ENCODE assay signal across 1 cellular context in the genomic region with DNA sequence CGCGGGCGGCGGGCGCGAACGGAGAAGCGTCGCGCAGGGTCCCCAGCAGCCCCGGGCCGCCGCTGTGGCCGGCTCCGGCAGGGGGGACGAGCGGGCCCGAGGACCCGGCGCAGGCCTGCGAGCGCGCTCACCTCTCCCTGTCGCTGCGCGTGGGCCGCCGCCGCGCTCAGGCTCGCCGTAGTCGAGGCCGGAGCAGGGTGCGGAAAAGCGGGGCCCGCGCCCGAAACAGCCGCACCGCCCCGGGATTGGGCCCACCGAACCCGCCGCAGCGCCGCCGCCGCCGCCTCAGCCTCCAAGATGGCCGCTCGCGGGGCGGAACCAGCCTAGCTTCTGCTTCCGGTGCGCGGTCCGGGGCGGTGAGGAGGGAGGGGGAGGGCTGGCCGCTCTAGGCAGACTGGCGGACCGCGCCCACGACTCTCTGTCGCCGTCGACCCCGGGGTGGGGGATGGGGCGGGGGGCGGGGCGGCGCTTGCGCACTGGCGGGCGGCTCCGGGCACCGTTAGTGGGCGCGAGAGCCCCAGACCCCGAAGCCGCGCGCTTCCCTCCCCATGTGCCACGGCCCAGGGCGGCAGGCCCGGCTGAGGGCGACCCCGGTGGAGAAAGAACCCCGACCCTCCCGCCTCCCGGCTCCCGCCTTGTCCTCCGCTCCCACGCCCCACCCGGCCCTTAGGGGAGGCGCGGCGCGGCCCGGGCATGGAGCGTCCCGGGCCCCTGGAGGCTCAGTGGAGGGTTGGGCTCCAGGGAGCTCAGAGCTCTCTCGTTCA.
TF ChIP-seq lines count a peak whose summit lies in the region.

Gene UBE2J2 (minus strand): TSS at position 320 of the 764 bp plus-strand sequence. CDS start 5,862 bp downstream, outside the sequence.

TF ChIP-seq in K562, 482 proteins besides CTCF, POLR2A, EP300 and RAD21 (continued from another document and continues in another):
- TF ChIP-seq, protein P1, sequence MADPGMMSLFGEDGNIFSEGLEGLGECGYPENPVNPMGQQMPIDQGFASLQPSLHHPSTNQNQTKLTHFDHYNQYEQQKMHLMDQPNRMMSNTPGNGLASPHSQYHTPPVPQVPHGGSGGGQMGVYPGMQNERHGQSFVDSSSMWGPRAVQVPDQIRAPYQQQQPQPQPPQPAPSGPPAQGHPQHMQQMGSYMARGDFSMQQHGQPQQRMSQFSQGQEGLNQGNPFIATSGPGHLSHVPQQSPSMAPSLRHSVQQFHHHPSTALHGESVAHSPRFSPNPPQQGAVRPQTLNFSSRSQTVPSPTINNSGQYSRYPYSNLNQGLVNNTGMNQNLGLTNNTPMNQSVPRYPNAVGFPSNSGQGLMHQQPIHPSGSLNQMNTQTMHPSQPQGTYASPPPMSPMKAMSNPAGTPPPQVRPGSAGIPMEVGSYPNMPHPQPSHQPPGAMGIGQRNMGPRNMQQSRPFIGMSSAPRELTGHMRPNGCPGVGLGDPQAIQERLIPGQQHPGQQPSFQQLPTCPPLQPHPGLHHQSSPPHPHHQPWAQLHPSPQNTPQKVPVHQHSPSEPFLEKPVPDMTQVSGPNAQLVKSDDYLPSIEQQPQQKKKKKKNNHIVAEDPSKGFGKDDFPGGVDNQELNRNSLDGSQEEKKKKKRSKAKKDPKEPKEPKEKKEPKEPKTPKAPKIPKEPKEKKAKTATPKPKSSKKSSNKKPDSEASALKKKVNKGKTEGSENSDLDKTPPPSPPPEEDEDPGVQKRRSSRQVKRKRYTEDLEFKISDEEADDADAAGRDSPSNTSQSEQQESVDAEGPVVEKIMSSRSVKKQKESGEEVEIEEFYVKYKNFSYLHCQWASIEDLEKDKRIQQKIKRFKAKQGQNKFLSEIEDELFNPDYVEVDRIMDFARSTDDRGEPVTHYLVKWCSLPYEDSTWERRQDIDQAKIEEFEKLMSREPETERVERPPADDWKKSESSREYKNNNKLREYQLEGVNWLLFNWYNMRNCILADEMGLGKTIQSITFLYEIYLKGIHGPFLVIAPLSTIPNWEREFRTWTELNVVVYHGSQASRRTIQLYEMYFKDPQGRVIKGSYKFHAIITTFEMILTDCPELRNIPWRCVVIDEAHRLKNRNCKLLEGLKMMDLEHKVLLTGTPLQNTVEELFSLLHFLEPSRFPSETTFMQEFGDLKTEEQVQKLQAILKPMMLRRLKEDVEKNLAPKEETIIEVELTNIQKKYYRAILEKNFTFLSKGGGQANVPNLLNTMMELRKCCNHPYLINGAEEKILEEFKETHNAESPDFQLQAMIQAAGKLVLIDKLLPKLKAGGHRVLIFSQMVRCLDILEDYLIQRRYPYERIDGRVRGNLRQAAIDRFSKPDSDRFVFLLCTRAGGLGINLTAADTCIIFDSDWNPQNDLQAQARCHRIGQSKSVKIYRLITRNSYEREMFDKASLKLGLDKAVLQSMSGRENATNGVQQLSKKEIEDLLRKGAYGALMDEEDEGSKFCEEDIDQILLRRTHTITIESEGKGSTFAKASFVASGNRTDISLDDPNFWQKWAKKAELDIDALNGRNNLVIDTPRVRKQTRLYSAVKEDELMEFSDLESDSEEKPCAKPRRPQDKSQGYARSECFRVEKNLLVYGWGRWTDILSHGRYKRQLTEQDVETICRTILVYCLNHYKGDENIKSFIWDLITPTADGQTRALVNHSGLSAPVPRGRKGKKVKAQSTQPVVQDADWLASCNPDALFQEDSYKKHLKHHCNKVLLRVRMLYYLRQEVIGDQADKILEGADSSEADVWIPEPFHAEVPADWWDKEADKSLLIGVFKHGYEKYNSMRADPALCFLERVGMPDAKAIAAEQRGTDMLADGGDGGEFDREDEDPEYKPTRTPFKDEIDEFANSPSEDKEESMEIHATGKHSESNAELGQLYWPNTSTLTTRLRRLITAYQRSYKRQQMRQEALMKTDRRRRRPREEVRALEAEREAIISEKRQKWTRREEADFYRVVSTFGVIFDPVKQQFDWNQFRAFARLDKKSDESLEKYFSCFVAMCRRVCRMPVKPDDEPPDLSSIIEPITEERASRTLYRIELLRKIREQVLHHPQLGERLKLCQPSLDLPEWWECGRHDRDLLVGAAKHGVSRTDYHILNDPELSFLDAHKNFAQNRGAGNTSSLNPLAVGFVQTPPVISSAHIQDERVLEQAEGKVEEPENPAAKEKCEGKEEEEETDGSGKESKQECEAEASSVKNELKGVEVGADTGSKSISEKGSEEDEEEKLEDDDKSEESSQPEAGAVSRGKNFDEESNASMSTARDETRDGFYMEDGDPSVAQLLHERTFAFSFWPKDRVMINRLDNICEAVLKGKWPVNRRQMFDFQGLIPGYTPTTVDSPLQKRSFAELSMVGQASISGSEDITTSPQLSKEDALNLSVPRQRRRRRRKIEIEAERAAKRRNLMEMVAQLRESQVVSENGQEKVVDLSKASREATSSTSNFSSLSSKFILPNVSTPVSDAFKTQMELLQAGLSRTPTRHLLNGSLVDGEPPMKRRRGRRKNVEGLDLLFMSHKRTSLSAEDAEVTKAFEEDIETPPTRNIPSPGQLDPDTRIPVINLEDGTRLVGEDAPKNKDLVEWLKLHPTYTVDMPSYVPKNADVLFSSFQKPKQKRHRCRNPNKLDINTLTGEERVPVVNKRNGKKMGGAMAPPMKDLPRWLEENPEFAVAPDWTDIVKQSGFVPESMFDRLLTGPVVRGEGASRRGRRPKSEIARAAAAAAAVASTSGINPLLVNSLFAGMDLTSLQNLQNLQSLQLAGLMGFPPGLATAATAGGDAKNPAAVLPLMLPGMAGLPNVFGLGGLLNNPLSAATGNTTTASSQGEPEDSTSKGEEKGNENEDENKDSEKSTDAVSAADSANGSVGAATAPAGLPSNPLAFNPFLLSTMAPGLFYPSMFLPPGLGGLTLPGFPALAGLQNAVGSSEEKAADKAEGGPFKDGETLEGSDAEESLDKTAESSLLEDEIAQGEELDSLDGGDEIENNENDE (IDR thresholded peaks at IDR 0.05; ENCODE audit: low read depth, low read length) = no peak
- TF ChIP-seq ZC3H11A (IDR thresholded peaks at IDR 0.05; ENCODE audit: low read depth, low read length) = no peak
- TF ChIP-seq, protein P2, sequence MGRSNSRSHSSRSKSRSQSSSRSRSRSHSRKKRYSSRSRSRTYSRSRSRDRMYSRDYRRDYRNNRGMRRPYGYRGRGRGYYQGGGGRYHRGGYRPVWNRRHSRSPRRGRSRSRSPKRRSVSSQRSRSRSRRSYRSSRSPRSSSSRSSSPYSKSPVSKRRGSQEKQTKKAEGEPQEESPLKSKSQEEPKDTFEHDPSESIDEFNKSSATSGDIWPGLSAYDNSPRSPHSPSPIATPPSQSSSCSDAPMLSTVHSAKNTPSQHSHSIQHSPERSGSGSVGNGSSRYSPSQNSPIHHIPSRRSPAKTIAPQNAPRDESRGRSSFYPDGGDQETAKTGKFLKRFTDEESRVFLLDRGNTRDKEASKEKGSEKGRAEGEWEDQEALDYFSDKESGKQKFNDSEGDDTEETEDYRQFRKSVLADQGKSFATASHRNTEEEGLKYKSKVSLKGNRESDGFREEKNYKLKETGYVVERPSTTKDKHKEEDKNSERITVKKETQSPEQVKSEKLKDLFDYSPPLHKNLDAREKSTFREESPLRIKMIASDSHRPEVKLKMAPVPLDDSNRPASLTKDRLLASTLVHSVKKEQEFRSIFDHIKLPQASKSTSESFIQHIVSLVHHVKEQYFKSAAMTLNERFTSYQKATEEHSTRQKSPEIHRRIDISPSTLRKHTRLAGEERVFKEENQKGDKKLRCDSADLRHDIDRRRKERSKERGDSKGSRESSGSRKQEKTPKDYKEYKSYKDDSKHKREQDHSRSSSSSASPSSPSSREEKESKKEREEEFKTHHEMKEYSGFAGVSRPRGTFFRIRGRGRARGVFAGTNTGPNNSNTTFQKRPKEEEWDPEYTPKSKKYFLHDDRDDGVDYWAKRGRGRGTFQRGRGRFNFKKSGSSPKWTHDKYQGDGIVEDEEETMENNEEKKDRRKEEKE (IDR thresholded peaks at IDR 0.05; ENCODE audit: borderline replicate concordance in 1 of 2, control insufficient read depth in 1 of 2, low read depth in 2 of 2, low read length in 1 of 2) = 0 out of 4 replicates have a peak, but pooled peaks of 1 of the 2 experiments have one; percentile 33
- TF ChIP-seq ZNF408 (CRISPR knock-in tag; IDR thresholded peaks at IDR 0.05; ENCODE audit: low read depth) = no peak
- TF ChIP-seq NFXL1 (CRISPR knock-in tag; IDR thresholded peaks at IDR 0.05) = no peak
- TF ChIP-seq, protein P3, sequence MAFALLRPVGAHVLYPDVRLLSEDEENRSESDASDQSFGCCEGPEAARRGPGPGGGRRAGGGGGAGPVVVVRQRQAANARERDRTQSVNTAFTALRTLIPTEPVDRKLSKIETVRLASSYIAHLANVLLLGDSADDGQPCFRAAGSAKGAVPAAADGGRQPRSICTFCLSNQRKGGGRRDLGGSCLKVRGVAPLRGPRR (CRISPR knock-in tag; IDR thresholded peaks at IDR 0.05) = no peak
- TF ChIP-seq HNRNPUL1 (IDR thresholded peaks at IDR 0.05; ENCODE audit: low read length) = no peak
- TF ChIP-seq ZNF778 (CRISPR knock-in tag; IDR thresholded peaks at IDR 0.05) = no peak
- TF ChIP-seq, protein P4, sequence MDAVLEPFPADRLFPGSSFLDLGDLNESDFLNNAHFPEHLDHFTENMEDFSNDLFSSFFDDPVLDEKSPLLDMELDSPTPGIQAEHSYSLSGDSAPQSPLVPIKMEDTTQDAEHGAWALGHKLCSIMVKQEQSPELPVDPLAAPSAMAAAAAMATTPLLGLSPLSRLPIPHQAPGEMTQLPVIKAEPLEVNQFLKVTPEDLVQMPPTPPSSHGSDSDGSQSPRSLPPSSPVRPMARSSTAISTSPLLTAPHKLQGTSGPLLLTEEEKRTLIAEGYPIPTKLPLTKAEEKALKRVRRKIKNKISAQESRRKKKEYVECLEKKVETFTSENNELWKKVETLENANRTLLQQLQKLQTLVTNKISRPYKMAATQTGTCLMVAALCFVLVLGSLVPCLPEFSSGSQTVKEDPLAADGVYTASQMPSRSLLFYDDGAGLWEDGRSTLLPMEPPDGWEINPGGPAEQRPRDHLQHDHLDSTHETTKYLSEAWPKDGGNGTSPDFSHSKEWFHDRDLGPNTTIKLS (IDR thresholded peaks at IDR 0.05; ENCODE audit: borderline replicate concordance, low read depth) = peak; percentile 80; the same call in 1 of the 2 replicates
- no peak for TF ChIP-seq DNMT1 (IDR thresholded peaks at IDR 0.05)
- TF ChIP-seq ZNF224 (CRISPR knock-in tag; IDR thresholded peaks at IDR 0.05) = no peak
- TF ChIP-seq SLC30A9 (CRISPR knock-in tag; IDR thresholded peaks at IDR 0.05) = no peak
- TF ChIP-seq ARNT (IDR thresholded peaks at IDR 0.05) = no peak
- no peak for TF ChIP-seq PTTG1 (tag; IDR thresholded peaks at IDR 0.05; ENCODE audit: low read depth)
- no peak for TF ChIP-seq CSDE1 (IDR thresholded peaks at IDR 0.05)
- TF ChIP-seq NCOR1 (IDR thresholded peaks at IDR 0.05) = no peak
- TF ChIP-seq TSC22D4 (tag; IDR thresholded peaks at IDR 0.05) = no peak
- no peak for TF ChIP-seq PCBP2 (IDR thresholded peaks at IDR 0.05; ENCODE audit: low read depth, low read length, poor library complexity, severe bottlenecking)
- no peak for TF ChIP-seq NFATC3 (IDR thresholded peaks at IDR 0.05)
- TF ChIP-seq ZNF431 (CRISPR knock-in tag; IDR thresholded peaks at IDR 0.05) = 0 out of 2 replicates have a peak, but pooled peaks have one; percentile 8
- no peak for TF ChIP-seq CBX3 (IDR thresholded peaks at IDR 0.05; ENCODE audit: borderline replicate concordance in 1 of 2, low read length in 2 of 2)
- no peak for TF ChIP-seq TAF7 (tag; IDR thresholded peaks at IDR 0.05)
- no peak for TF ChIP-seq PTRF (tag; IDR thresholded peaks at IDR 0.05)
- peak in 1 of 2 experiments; percentile 77; a peak in 3 of 4 replicates for TF ChIP-seq TEAD1 (CRISPR knock-in tag; IDR thresholded peaks at IDR 0.05)
- no peak for TF ChIP-seq MXI1 (IDR thresholded peaks at IDR 0.05; ENCODE audit: low read depth, low read length)
- TF ChIP-seq GABPB2 (CRISPR knock-in tag; conservative IDR thresholded peaks at IDR 0.05) = no peak
- TF ChIP-seq, protein P5, sequence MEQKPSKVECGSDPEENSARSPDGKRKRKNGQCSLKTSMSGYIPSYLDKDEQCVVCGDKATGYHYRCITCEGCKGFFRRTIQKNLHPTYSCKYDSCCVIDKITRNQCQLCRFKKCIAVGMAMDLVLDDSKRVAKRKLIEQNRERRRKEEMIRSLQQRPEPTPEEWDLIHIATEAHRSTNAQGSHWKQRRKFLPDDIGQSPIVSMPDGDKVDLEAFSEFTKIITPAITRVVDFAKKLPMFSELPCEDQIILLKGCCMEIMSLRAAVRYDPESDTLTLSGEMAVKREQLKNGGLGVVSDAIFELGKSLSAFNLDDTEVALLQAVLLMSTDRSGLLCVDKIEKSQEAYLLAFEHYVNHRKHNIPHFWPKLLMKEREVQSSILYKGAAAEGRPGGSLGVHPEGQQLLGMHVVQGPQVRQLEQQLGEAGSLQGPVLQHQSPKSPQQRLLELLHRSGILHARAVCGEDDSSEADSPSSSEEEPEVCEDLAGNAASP (IDR thresholded peaks at IDR 0.05) = no peak
- no peak for TF ChIP-seq RBM15 (IDR thresholded peaks at IDR 0.05; ENCODE audit: insufficient read depth, low read length)
- no peak for TF ChIP-seq ZNF217 (CRISPR knock-in tag; IDR thresholded peaks at IDR 0.05)
- TF ChIP-seq CC2D1A (IDR thresholded peaks at IDR 0.05) = no peak
- TF ChIP-seq ZNF347 (CRISPR knock-in tag; IDR thresholded peaks at IDR 0.05; ENCODE audit: low read depth) = no peak
- TF ChIP-seq ZBTB1 (CRISPR knock-in tag; IDR thresholded peaks at IDR 0.05; ENCODE audit: borderline replicate concordance, low read depth) = no peak
- no peak for TF ChIP-seq SNRNP70 (optimal IDR thresholded peaks at IDR 0.05; ENCODE audit: low read depth, low read length)
- TF ChIP-seq, protein P6, sequence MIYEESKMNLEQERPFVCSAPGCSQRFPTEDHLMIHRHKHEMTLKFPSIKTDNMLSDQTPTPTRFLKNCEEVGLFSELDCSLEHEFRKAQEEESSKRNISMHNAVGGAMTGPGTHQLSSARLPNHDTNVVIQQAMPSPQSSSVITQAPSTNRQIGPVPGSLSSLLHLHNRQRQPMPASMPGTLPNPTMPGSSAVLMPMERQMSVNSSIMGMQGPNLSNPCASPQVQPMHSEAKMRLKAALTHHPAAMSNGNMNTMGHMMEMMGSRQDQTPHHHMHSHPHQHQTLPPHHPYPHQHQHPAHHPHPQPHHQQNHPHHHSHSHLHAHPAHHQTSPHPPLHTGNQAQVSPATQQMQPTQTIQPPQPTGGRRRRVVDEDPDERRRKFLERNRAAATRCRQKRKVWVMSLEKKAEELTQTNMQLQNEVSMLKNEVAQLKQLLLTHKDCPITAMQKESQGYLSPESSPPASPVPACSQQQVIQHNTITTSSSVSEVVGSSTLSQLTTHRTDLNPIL (CRISPR knock-in tag; IDR thresholded peaks at IDR 0.05) = no peak
- TF ChIP-seq TAL1 (IDR thresholded peaks at IDR 0.05) = no peak
- TF ChIP-seq E2F3 (CRISPR knock-in tag; IDR thresholded peaks at IDR 0.05) = no peak
- TF ChIP-seq XRCC4 (IDR thresholded peaks at IDR 0.05; ENCODE audit: extremely low read depth, insufficient read depth, insufficient read length) = no peak
- no peak for TF ChIP-seq OTX1 (CRISPR knock-in tag; IDR thresholded peaks at IDR 0.05)
- no peak for TF ChIP-seq MCM2 (IDR thresholded peaks at IDR 0.05; ENCODE audit: low read depth)
- no peak for TF ChIP-seq RBM34 (IDR thresholded peaks at IDR 0.05; ENCODE audit: borderline replicate concordance, insufficient read depth, low read length)
- no peak for TF ChIP-seq ZNF586 (CRISPR knock-in tag; conservative IDR thresholded peaks at IDR 0.05)
- TF ChIP-seq NFE2L1 (tag; IDR thresholded peaks at IDR 0.05; ENCODE audit: borderline replicate concordance, low read depth) = no peak
- TF ChIP-seq CHD1 (IDR thresholded peaks at IDR 0.05; ENCODE audit: low read length) = no peak
- peak; percentile 3 for TF ChIP-seq ZNF146 (CRISPR knock-in tag; IDR thresholded peaks at IDR 0.05; ENCODE audit: unreplicated experiment)
- TF ChIP-seq PTBP1 (IDR thresholded peaks at IDR 0.05; ENCODE audit: low read depth, low read length) = no peak
- TF ChIP-seq, protein P7, sequence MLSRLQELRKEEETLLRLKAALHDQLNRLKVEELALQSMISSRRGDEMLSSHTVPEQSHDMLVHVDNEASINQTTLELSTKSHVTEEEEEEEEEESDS (CRISPR knock-in tag; IDR thresholded peaks at IDR 0.05) = no peak
- TF ChIP-seq ADNP (tag; IDR thresholded peaks at IDR 0.05) = no peak
- no peak for TF ChIP-seq ZNF12 (CRISPR knock-in tag; IDR thresholded peaks at IDR 0.05)
